In genomic region chr10:90896916-90897315, GRCh38 we compare ENCODE assay signal across 5 cellular contexts. TPM values are rescaled to one million over a fixed set of nuclear protein-coding genes. Genes with fewer than 3 reads are reported as not detected.
"Had no signal": no experiment of that assay in that cellular context is flagged by ENCODE, and none has a peak within 500 bp of the region (broad histone marks: within the 10 kb centered on the region; RNA-seq: fewer than 3 reads in every experiment).

No MANE protein-coding gene starts in this region.

RNA-seq across cellular contexts. Expression of gene ANKRD1, which starts 24.0 kb away (rescaled TPM):
- total RNA-seq: activated naive CD4-positive, alpha-beta T cell treated with anti-CD3 and anti-CD28 coated beads, Interleukin-2, amount 50 U/mL, for 72 hours; activated T-helper 2 cell treated with anti-CD3 and anti-CD28 coated beads, Interferon-gamma antibody, Interleukin-2, Interleukin-4, amounts not matched to agents 10 μg/mL and 5 μg/mL and 100 μg/mL, durations not matched to agents 14 hours and 24 hours and 36 hours; K562; WTC11 had no signal
- polyA plus RNA-seq: K562 had no signal

RNA-seq across cellular contexts. Expression of gene HTR7, which starts 39.1 kb away (rescaled TPM):
- total RNA-seq: activated T-helper 2 cell treated with anti-CD3 and anti-CD28 coated beads, Interferon-gamma antibody, Interleukin-2, Interleukin-4, amounts not matched to agents 10 μg/mL and 5 μg/mL and 100 μg/mL, durations not matched to agents 14 hours and 24 hours and 36 hours; Right ventricle myocardium inferior had no signal
